Comparison of ENCODE assay signal across 15 cellular contexts in the genomic region with DNA sequence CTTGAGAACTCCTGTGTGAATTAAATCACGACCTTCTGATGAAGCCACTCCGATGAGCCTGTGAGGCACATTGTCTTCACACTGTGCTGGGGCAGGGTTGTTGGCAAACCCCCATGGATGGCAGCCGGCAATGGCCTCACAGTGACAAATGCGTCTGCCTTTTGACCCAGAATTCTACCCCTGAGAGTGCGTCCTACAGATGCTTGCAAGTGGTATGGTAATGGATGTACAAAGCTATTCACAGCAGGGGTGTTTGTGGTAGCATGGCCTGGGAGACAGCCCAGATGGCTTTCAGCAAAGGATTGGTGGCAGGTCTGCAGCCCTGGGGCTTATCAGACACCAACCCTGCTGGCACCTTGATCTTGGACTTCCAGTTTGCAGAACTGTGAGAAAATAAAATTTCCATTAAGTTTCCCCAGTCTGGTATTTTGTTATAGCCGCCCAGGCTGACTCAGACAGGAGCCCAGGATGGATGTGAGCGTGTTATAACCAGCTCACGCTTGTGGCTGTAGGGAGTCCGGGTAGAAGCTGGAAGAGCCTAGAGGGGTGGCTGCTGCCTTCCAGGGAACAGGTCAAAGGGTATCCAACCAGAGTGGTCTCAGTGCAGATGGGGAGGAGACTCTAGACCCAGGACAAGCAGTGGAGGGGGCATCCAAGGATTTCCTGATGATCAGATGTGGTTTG. TPM values are rescaled to one million over a fixed set of nuclear protein-coding genes. Genes with fewer than 3 reads are reported as not detected.
DNase-seq lines count a peak whose midpoint lies in the region; ATAC-seq and TF ChIP-seq lines count a peak whose summit lies in the region.
"Had no signal": no experiment of that assay in that cellular context is flagged by ENCODE, and none has a peak within 500 bp of the region (broad histone marks: within the 10 kb centered on the region; RNA-seq: fewer than 3 reads in every experiment).

No MANE protein-coding gene starts in this region.

- peaks cover 87% of the 10 kb centered on the region for H3K36me3 ChIP-seq in BLaER1
- peaks cover 35% of the 10 kb centered on the region for H3K36me3 ChIP-seq in HUES48 (ENCODE audit: control insufficient read depth, insufficient read depth, low read length)

- H3K4me3 Mint-ChIP-seq in activated CD4-positive, alpha-beta memory T cell treated with anti-CD3 and anti-CD28 coated beads, Interleukin-2, amount 10 ng/mL, durations not matched to agents 7 days and 5 days = no peak overlapping the region
- no peak overlapping the region for H3K4me3 Mint-ChIP-seq in HFFc6
- H3K4me3 Mint-ChIP-seq: CD8-positive, alpha-beta T cell had no signal

- H3K9me3 Mint-ChIP-seq in activated CD4-positive, alpha-beta memory T cell treated with anti-CD3 and anti-CD28 coated beads, Interleukin-2, amount 10 ng/mL, durations not matched to agents 7 days and 5 days = no peaks in the 10 kb centered on the region
- H3K9me3 Mint-ChIP-seq in HFFc6 = no peaks in the 10 kb centered on the region
- H3K9me3 Mint-ChIP-seq: CD8-positive, alpha-beta T cell had no signal

- no peak overlapping the region for H3K9ac ChIP-seq in BLaER1
- no peak overlapping the region for H3K9ac ChIP-seq in HUES48 (ENCODE audit: low read depth, low read length)

- 0 out of 2 replicates have a peak overlapping the region, but pooled peaks have one; percentile 50 for H3K4me2 ChIP-seq in BLaER1

- H3K27me3 ChIP-seq in BLaER1 = no peaks in the 10 kb centered on the region
- H3K27me3 ChIP-seq in HUES48 (ENCODE audit: control insufficient read depth, insufficient read depth, low read length) = no peaks in the 10 kb centered on the region
- H3K27me3 ChIP-seq: upper lobe of right lung had no signal

- H3K4me1 ChIP-seq in BLaER1 = peaks cover 44% of the 10 kb centered on the region
- H3K4me1 ChIP-seq in HUES48 (ENCODE audit: control insufficient read depth, insufficient read depth, low read length) = peaks cover 17% of the 10 kb centered on the region
- H3K4me1 ChIP-seq: psoas muscle had no signal

- H3K4me3 ChIP-seq in BLaER1 (no peak overlapping the region), HUES48 (ENCODE audit: low read depth, low read length) (no peak overlapping the region)
- H3K4me3 ChIP-seq: psoas muscle, upper lobe of right lung had no signal

- no peak for TF ChIP-seq CTCF in HFFc6 (IDR thresholded peaks at IDR 0.05)

- no peak for ATAC-seq in HG03571 (IDR thresholded peaks at IDR 0.05; ENCODE audit: unreplicated experiment)
- ATAC-seq: CD8-positive, alpha-beta T cell; psoas muscle; SK-N-SH treated with all-trans-retinoic acid at 6 μM for 48 hours; upper lobe of right lung had no signal

- peaks cover 16% of the 10 kb centered on the region for H3K36me3 Mint-ChIP-seq in activated CD4-positive, alpha-beta memory T cell treated with anti-CD3 and anti-CD28 coated beads, Interleukin-2, amount 10 ng/mL, durations not matched to agents 7 days and 5 days (ENCODE audit: low read depth)
- H3K36me3 Mint-ChIP-seq in HFFc6 (ENCODE audit: low read depth) = 0 out of 2 replicates have a peak, but pooled peaks cover 5% of the 10 kb centered on the region
- H3K36me3 Mint-ChIP-seq: CD8-positive, alpha-beta T cell had no signal

- DNase-seq in cerebellum (ENCODE audit: low spot score) (peak; percentile 79), midbrain (lab: John Stamatoyannopoulos, UW) (peak; percentile 49), HFFc6 (no peak)
- no peak for DNase-seq in stimulated activated naive CD4-positive, alpha-beta T cell (lab: John Stamatoyannopoulos, UW)
- DNase-seq in activated CD4-positive, alpha-beta memory T cell treated with anti-CD3 and anti-CD28 coated beads, Interleukin-2, amount 10 ng/mL, durations not matched to agents 7 days and 5 days = no peak
- DNase-seq: CD8-positive, alpha-beta T cell; NCI-H748 treated with DMSO at 0.1 percent for 48 hours; psoas muscle; upper lobe of right lung had no signal

- peak overlapping the region; percentile 35 for H3K27ac ChIP-seq in BLaER1
- peak overlapping the region; percentile 78 for H3K27ac ChIP-seq in HUES48 (ENCODE audit: low read depth, low read length)
- H3K27ac ChIP-seq: psoas muscle had no signal

- H3K9me3 ChIP-seq in BLaER1 (no peaks in the 10 kb centered on the region), HUES48 (ENCODE audit: control insufficient read depth, insufficient read depth, low read length) (no peaks in the 10 kb centered on the region)
- H3K9me3 ChIP-seq: psoas muscle, upper lobe of right lung had no signal

- CTCF ChIA-PET in activated CD4-positive, alpha-beta memory T cell treated with anti-CD3 and anti-CD28 coated beads, Interleukin-2, amount 10 ng/mL, durations not matched to agents 7 days and 5 days (lab: Charles Lee) = interaction anchor here (1.0 to 1.2 kb wide), 3 partner anchors 21 to 112 kb away, joined by 3 to 6 read pairs (median 3); no protein-coding TSS in a partner anchor

- no peak overlapping the region for H3K27ac Mint-ChIP-seq in activated CD4-positive, alpha-beta memory T cell treated with anti-CD3 and anti-CD28 coated beads, Interleukin-2, amount 10 ng/mL, durations not matched to agents 7 days and 5 days
- H3K27ac Mint-ChIP-seq in HFFc6 = no peak overlapping the region
- H3K27ac Mint-ChIP-seq: CD8-positive, alpha-beta T cell had no signal

- H3K4me1 Mint-ChIP-seq in activated CD4-positive, alpha-beta memory T cell treated with anti-CD3 and anti-CD28 coated beads, Interleukin-2, amount 10 ng/mL, durations not matched to agents 7 days and 5 days = peaks cover 8% of the 10 kb centered on the region
- H3K4me1 Mint-ChIP-seq in HFFc6 (ENCODE audit: low read depth) = peaks cover 5% of the 10 kb centered on the region

- peaks cover 10% of the 10 kb centered on the region; the same call in 1 of the 2 replicates for H4K20me1 ChIP-seq in BLaER1

- POLR2A ChIA-PET in activated CD4-positive, alpha-beta memory T cell treated with anti-CD3 and anti-CD28 coated beads, Interleukin-2, amount 10 ng/mL, durations not matched to agents 7 days and 5 days (lab: Charles Lee) = no interaction called here

- H3K27me3 Mint-ChIP-seq in activated CD4-positive, alpha-beta memory T cell treated with anti-CD3 and anti-CD28 coated beads, Interleukin-2, amount 10 ng/mL, durations not matched to agents 7 days and 5 days = no peaks in the 10 kb centered on the region
- H3K27me3 Mint-ChIP-seq in HFFc6 (ENCODE audit: insufficient read depth) = 0 out of 2 replicates have a peak, but pooled peaks cover 2% of the 10 kb centered on the region

RNA-seq across cellular contexts. Expression of gene AFMID, which starts 10.1 kb away (rescaled TPM):
- total RNA-seq in cerebellum = 27.6 TPM
- 10 to 100 TPM in 1 of 2 experiments, 1 to 10 TPM in 1; 9.2 to 14.0 TPM for total RNA-seq in activated CD4-positive, alpha-beta memory T cell treated with anti-CD3 and anti-CD28 coated beads, Interleukin-2, amount 10 ng/mL, durations not matched to agents 7 days and 5 days
- 10 to 100 TPM; 23.0 to 32.9 (median 26.2) TPM for total RNA-seq in HFFc6 (2021; fragmentation: NEBNext Ultra II Directional; extraction: Animal tissue kit (Norgen Biotek cat#: 25700))

RNA-seq across cellular contexts. Expression of gene TK1, which starts 10.4 kb away (rescaled TPM):
- 9.6 TPM for total RNA-seq in cerebellum
- 100 to 1,000 TPM; 109 to 117 TPM for total RNA-seq in activated CD4-positive, alpha-beta memory T cell treated with anti-CD3 and anti-CD28 coated beads, Interleukin-2, amount 10 ng/mL, durations not matched to agents 7 days and 5 days
- total RNA-seq in HFFc6 (2021; fragmentation: NEBNext Ultra II Directional; extraction: Animal tissue kit (Norgen Biotek cat#: 25700)) = 100 to 1,000 TPM in 4 of 6 experiments, 10 to 100 TPM in 2; 75.8 to 145 (median 136) TPM

RNA-seq across cellular contexts. Expression of gene BIRC5, which starts 16.8 kb away (rescaled TPM):
- total RNA-seq in cerebellum = 17.6 TPM
- total RNA-seq in activated CD4-positive, alpha-beta memory T cell treated with anti-CD3 and anti-CD28 coated beads, Interleukin-2, amount 10 ng/mL, durations not matched to agents 7 days and 5 days = 10 to 100 TPM; 86.1 to 86.5 TPM
- 10 to 100 TPM; 41.8 to 89.7 (median 83.3) TPM for total RNA-seq in HFFc6 (2021; fragmentation: NEBNext Ultra II Directional; extraction: Animal tissue kit (Norgen Biotek cat#: 25700))

RNA-seq across cellular contexts. Expression of gene SYNGR2, which starts 28.9 kb away (rescaled TPM):
- total RNA-seq in cerebellum = 6.5 TPM
- 10 to 100 TPM; 63.6 to 64.0 TPM for total RNA-seq in activated CD4-positive, alpha-beta memory T cell treated with anti-CD3 and anti-CD28 coated beads, Interleukin-2, amount 10 ng/mL, durations not matched to agents 7 days and 5 days
- total RNA-seq in HFFc6 (2021; fragmentation: NEBNext Ultra II Directional; extraction: Animal tissue kit (Norgen Biotek cat#: 25700)) = 100 to 1,000 TPM in 1 of 6 experiments, 10 to 100 TPM in 5; 44.6 to 104 (median 54.7) TPM

RNA-seq across cellular contexts. Expression of gene TMEM235, which starts 34.1 kb away (rescaled TPM):
- total RNA-seq in cerebellum = 1.6 TPM
- total RNA-seq in activated CD4-positive, alpha-beta memory T cell treated with anti-CD3 and anti-CD28 coated beads, Interleukin-2, amount 10 ng/mL, durations not matched to agents 7 days and 5 days = not detected
- total RNA-seq in HFFc6 (2021; fragmentation: NEBNext Ultra II Directional; extraction: Animal tissue kit (Norgen Biotek cat#: 25700)) = not detected
- total RNA-seq: CD8-positive, alpha-beta T cell; glomerular endothelial cell; M059J; psoas muscle; upper lobe of right lung had no signal

Comparison
In these comparisons a context has a peak if more than half of its experiments do, and no peak if none do; other contexts are left out.
1. DNase-seq: peak in cerebellum (single experiment) and midbrain (single experiment); none in stimulated activated naive CD4-positive, alpha-beta T cell (0 of 6), activated CD4-positive, alpha-beta memory T cell treated with anti-CD3 and anti-CD28 coated beads, Interleukin-2, amount 10 ng/mL, durations not matched to agents 7 days and 5 days (single experiment) and HFFc6 (single experiment).